In genomic region chr20:49344975-49345374, GRCh38 we compare ENCODE assay signal across 8 cellular contexts.
DNase-seq lines count a peak whose midpoint lies in the region; ATAC-seq and TF ChIP-seq lines count a peak whose summit lies in the region.

No MANE protein-coding gene starts in this region.

- intact Hi-C loops in mucosa of descending colon (cut with DNase I, micrococcal nuclease), result no loop called here

- ATAC-seq in mucosa of descending colon (peak; percentile 51), GM21447 (IDR thresholded peaks at IDR 0.05; ENCODE audit: unreplicated experiment) (no peak), HG03565 (IDR thresholded peaks at IDR 0.05; ENCODE audit: unreplicated experiment) (no peak)

- peaks cover 20% of the 10 kb centered on the region for H3K27me3 Mint-ChIP-seq in nephron progenitor cell (ENCODE audit: low read depth, poor library complexity)

- peaks cover 19% of the 10 kb centered on the region for H3K4me1 Mint-ChIP-seq in nephron progenitor cell

- H3K4me3 ChIP-seq in ACC112 (ENCODE audit: low read depth, low read length) (peak overlapping the region; percentile 66), mucosa of descending colon (no peak overlapping the region)

- TF ChIP-seq CTCF in mucosa of descending colon (IDR thresholded peaks at IDR 0.05) (no peak), nephron progenitor cell (IDR thresholded peaks at IDR 0.05) (no peak)

- H3K27ac ChIP-seq in ACC112 (ENCODE audit: low read depth, low read length), result peak overlapping the region; percentile 87

- H2AFZ ChIP-seq in ACC112 (ENCODE audit: low read length, unreplicated experiment), result peak overlapping the region; percentile 69

- H3K79me2 ChIP-seq in ACC112 (ENCODE audit: control insufficient read depth, insufficient read depth, low read length, unreplicated experiment), result no peaks in the 10 kb centered on the region

- H3K4me1 ChIP-seq in ACC112 (ENCODE audit: control insufficient read depth, insufficient read depth, low read length, unreplicated experiment) (peaks cover 22% of the 10 kb centered on the region), mucosa of descending colon (ENCODE audit: low read depth) (no peaks in the 10 kb centered on the region)

- no peaks in the 10 kb centered on the region for H3K9me3 ChIP-seq in mucosa of descending colon

- H3K36me3 Mint-ChIP-seq in nephron progenitor cell (ENCODE audit: low read depth), result no peaks in the 10 kb centered on the region

- no peak overlapping the region for H3K4me3 Mint-ChIP-seq in nephron progenitor cell

- no peak overlapping the region for H3K27ac Mint-ChIP-seq in nephron progenitor cell

- peak; percentile 58 for DNase-seq in NCI-H2227 treated with DMSO at 0.1 percent for 48 hours (lab: John Stamatoyannopoulos, UW)
- DNase-seq in dedifferentiated amniotic fluid mesenchymal stem cell (ENCODE audit: extremely low spot score), result peak; percentile 98
- peak in 1 of 3 donors; percentile 16 for DNase-seq in mucosa of descending colon
- DNase-seq in iPS-NIHi7 (ENCODE audit: extremely low spot score), result no peak
- DNase-seq in nephron progenitor cell, result no peak

- no peaks in the 10 kb centered on the region for H3K9me3 Mint-ChIP-seq in nephron progenitor cell

- no peaks in the 10 kb centered on the region for H3K27me3 ChIP-seq in ACC112 (ENCODE audit: insufficient read depth, low read length)

- H3K36me3 ChIP-seq in ACC112 (ENCODE audit: insufficient read depth, low read length) (no peaks in the 10 kb centered on the region), mucosa of descending colon (ENCODE audit: low read depth) (no peaks in the 10 kb centered on the region)

Comparison
In these comparisons a context has a peak if more than half of its experiments do, and no peak if none do; other contexts are left out.
1. DNase-seq: peak in NCI-H2227 treated with DMSO at 0.1 percent for 48 hours (single experiment) and dedifferentiated amniotic fluid mesenchymal stem cell (single experiment); none in iPS-NIHi7 (single experiment) and nephron progenitor cell (single experiment).